ENCODE assay signal across 8 cellular contexts in the genomic region with DNA sequence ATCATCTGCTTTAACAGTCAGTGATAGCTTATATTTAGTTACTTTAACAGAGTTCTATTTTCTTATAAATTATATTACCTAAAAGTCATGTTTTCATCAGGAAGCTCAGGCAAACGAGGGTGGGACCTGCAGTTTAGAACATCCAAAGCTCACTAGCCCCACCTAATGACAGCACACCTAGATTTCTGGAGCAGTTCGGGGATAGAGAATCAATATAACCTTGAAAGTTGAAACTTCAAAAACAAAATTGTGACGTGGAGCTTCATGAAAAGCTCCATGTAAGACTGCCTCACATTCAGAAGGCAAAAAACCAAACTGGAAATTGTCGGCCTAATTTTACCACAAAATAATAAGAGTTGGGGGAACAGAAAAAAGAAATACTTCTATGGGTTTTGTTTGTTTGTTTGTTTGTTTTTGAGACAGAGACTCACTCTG.
DNase-seq lines count a peak whose midpoint lies in the region; ATAC-seq lines count a peak whose summit lies in the region.

No MANE protein-coding gene starts in this region.

- ATAC-seq in Right ventricle myocardium superior (ENCODE audit: poor library complexity) (peak; percentile 75), HG02970 (IDR thresholded peaks at IDR 0.05; ENCODE audit: low FRiP score, unreplicated experiment) (peak; percentile 56)

- no peak for DNase-seq in Right ventricle myocardium superior
- no peak for DNase-seq in cardiac septum (ENCODE audit: low spot score)
- peak; percentile 47 for DNase-seq in NCI-H460 (ENCODE audit: extremely low read depth, low read depth)
- DNase-seq in activated naive CD4-positive, alpha-beta T cell treated with anti-CD3 and anti-CD28 coated beads, Interleukin-2, amount 50 U/mL, for 16 hours, result peak; percentile 27
- peak; percentile 49 for DNase-seq in iPS-NIHi7 (ENCODE audit: extremely low spot score)
- DNase-seq in stimulated activated CD8-positive, alpha-beta memory T cell treated with anti-CD3 and anti-CD28 coated beads, Interleukin-15, amount 100 ng/mL, for 48 hours (ENCODE audit: low read depth in 2 of 2), result peak; percentile 2 to 10
- DNase-seq in activated CD4-positive, CD25-positive, alpha-beta regulatory T cell (lab: John Stamatoyannopoulos, UW), result no peak

- intact Hi-C loops in Right ventricle myocardium superior (cut with DNase I) (loop anchor here (10.0 kb wide), 1 partner anchor 379 kb away; no protein-coding TSS in a partner anchor), cardiac septum (cut with DNase I) (loop anchor here (2.0 to 10.0 kb wide), 2 partner anchors 155 to 379 kb away; no protein-coding TSS in a partner anchor)

Comparison
In these comparisons a context has a peak if more than half of its experiments do, and no peak if none do; other contexts are left out.
1. DNase-seq: peak in NCI-H460 (single experiment), activated naive CD4-positive, alpha-beta T cell treated with anti-CD3 and anti-CD28 coated beads, Interleukin-2, amount 50 U/mL, for 16 hours (single experiment), iPS-NIHi7 (single experiment) and stimulated activated CD8-positive, alpha-beta memory T cell treated with anti-CD3 and anti-CD28 coated beads, Interleukin-15, amount 100 ng/mL, for 48 hours (2 of 2); none in Right ventricle myocardium superior (single experiment), cardiac septum (single experiment) and activated CD4-positive, CD25-positive, alpha-beta regulatory T cell (0 of 4).